In the genomic region with DNA sequence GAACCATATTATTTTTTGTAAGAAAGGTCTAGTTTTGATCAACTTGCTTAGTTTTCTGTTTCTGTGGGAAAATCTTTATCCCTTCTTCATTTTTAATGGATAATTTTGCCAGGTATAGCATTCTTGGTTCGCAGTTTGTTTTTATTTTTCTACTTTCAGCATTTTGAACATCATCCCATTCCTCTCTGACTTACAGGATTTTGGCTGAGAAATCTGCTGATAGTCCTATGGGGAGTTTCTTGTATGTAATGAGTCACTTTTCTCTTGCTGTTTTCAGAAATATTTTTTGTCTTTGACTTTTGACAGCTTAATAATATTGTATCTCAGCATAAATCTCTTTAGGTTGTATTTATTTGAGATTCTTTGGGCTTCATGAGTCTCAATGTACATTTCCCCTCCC, we compare ENCODE assay signal across 3 cellular contexts.
"Had no signal": no experiment of that assay in that cellular context is flagged by ENCODE, and none has a peak within 500 bp of the region (broad histone marks: within the 10 kb centered on the region; RNA-seq: fewer than 3 reads in every experiment).

No MANE protein-coding gene starts in this region.

- H3K4me3 ChIP-seq: GM12878 had no signal

- ATAC-seq: GM12878 had no signal

- DNase-seq: GDM1, GF-D8 had no signal
